In the genomic region with DNA sequence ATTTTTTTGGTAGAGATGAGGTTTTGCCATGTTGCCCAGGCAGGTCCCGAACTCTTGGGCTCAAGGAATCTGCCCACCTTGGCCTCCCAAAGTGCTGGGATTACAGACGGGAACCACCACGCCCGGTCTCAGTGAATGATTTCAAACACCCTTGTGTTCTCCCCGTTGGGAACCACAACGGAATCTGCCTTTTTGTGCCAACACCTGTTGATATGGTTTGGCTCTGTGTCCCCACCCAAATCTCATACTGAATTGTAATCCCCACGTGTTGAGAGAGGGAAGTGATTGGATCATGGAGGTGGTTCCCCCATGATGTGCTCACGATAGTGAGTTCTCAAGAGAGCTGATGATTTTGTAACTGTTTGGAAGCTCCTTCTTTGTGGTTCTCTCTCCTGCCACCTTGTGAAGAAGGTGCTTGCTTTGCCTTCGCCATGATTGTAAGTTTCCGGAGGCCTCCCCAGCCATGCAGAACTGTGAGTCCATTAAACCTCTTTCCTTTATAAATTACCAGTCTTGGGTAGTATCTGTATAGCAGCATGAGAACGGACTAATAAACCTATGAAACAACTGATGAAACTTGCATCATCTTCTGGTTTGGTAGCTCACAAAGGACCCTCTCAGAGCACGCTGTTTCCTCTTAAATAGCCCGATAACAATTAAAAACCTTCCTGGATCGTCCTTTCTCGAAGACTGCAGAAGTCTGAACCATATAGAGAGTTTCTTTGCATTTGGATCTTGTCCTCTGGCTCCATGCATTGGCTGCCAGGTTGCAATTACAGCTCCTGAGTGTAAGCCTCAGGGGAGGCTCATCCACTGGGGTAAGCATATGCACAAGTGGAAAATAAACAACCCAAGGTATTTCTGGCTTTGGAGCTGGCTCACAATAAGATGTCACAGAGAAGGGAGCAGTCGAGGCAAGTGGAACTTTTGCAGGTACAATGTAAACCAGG, we compare ENCODE assay signal across 24 cellular contexts.
DNase-seq lines count a peak whose midpoint lies in the region; ATAC-seq, FAIRE-seq and TF ChIP-seq lines count a peak whose summit lies in the region.
"Had no signal": no experiment of that assay in that cellular context is flagged by ENCODE, and none has a peak within 500 bp of the region (broad histone marks: within the 10 kb centered on the region; RNA-seq: fewer than 3 reads in every experiment).

No MANE protein-coding gene starts in this region.

- no peaks in the 10 kb centered on the region for H3K36me3 ChIP-seq in K562 (ENCODE audit: control insufficient read depth, insufficient read depth, low read length)
- no peaks in the 10 kb centered on the region for H3K36me3 ChIP-seq in trophoblast cell (ENCODE audit: control insufficient read depth in 1 of 2, insufficient read depth in 2 of 2, low read length in 2 of 2)
- H3K36me3 ChIP-seq: BLaER1 treated with 17β-estradiol and CSF1 and Interleukin-3, amounts not matched to agents 10 nM and 100 nM; MG63 had no signal

- peak overlapping the region; percentile 72 for H4K91ac ChIP-seq in trophoblast cell (ENCODE audit: low read depth, low read length)

- H2BK120ac ChIP-seq in trophoblast cell (ENCODE audit: insufficient read depth, low read length, poor library complexity): peak overlapping the region; percentile 56

- H2AFZ ChIP-seq in K562 (ENCODE audit: low read depth, low read length): no peak overlapping the region
- H2AFZ ChIP-seq in trophoblast cell (ENCODE audit: insufficient read depth, low read length, poor library complexity): no peak overlapping the region

- no peak for TF ChIP-seq CTCF in K562 (IDR thresholded peaks at IDR 0.05 in 2 of 3, conservative IDR thresholded peaks at IDR 0.05 in 1 of 3; ENCODE audit: insufficient read depth in 2 of 3, low read depth in 1 of 3, low read length in 3 of 3)
- no peak for TF ChIP-seq CTCF in GM13977 (IDR thresholded peaks at IDR 0.05; ENCODE audit: extremely low read depth, insufficient read depth, missing control alignments)

- CTCF ChIA-PET in activated naive CD4-positive, alpha-beta T cell treated with anti-CD3 and anti-CD28 coated beads, Interleukin-2, amount 10 ng/mL, durations not matched to agents 7 days and 5 days (lab: Charles Lee): no interaction called here
- CTCF ChIA-PET in K562 (lab: Yijun Ruan, JAX; ENCODE audit: low intra/inter-chr PET ratio): no interaction called here

- H3K9me3 Mint-ChIP-seq in activated naive CD4-positive, alpha-beta T cell treated with anti-CD3 and anti-CD28 coated beads, Interleukin-2, amount 50 U/mL, for 24 hours: no peaks in the 10 kb centered on the region
- H3K9me3 Mint-ChIP-seq in activated naive CD4-positive, alpha-beta T cell treated with anti-CD3 and anti-CD28 coated beads, Interleukin-2, amount 10 ng/mL, durations not matched to agents 7 days and 5 days: no peaks in the 10 kb centered on the region
- H3K9me3 Mint-ChIP-seq: CD4-positive, alpha-beta T cell had no signal

- no peak overlapping the region for H3K4me3 Mint-ChIP-seq in activated naive CD4-positive, alpha-beta T cell treated with anti-CD3 and anti-CD28 coated beads, Interleukin-2, amount 50 U/mL, for 24 hours
- H3K4me3 Mint-ChIP-seq in activated naive CD4-positive, alpha-beta T cell treated with anti-CD3 and anti-CD28 coated beads, Interleukin-2, amount 10 ng/mL, durations not matched to agents 7 days and 5 days: no peak overlapping the region
- H3K4me3 Mint-ChIP-seq: CD4-positive, alpha-beta T cell had no signal

- H3K23ac ChIP-seq in trophoblast cell (ENCODE audit: low read length): no peak overlapping the region

- H3K27me3 ChIP-seq in K562 (ENCODE audit: control insufficient read depth in 2 of 2, insufficient read depth in 2 of 2, low read length in 2 of 2) (peaks cover 14 to 32% of the 10 kb centered on the region in 2 experiments), trophoblast cell (ENCODE audit: insufficient read depth, low read length) (no peaks in the 10 kb centered on the region)
- H3K27me3 ChIP-seq: MG63 had no signal

- no peak overlapping the region for H3K4me2 ChIP-seq in K562 (ENCODE audit: insufficient read depth, low read length)
- H3K4me2 ChIP-seq in trophoblast cell (ENCODE audit: low read length): no peak overlapping the region

- FAIRE-seq in K562 (lab: Jason Lieb, UNC): no peak
- FAIRE-seq: A204.1, G401.6, HTR-8/SVneo had no signal

- H3K9ac ChIP-seq in K562 (ENCODE audit: insufficient read depth in 1 of 2, low read depth in 2 of 2, low read length in 2 of 2): no peak overlapping the region
- no peak overlapping the region for H3K9ac ChIP-seq in trophoblast cell (ENCODE audit: low read length)
- H3K9ac ChIP-seq: BLaER1 treated with 17β-estradiol and CSF1 and Interleukin-3, amounts not matched to agents 10 nM and 100 nM had no signal

- no peak for TF ChIP-seq EP300 in K562 (IDR thresholded peaks at IDR 0.05; ENCODE audit: low read length)

- no peak overlapping the region for H3K18ac ChIP-seq in trophoblast cell (ENCODE audit: low read length)

- H3K9me3 ChIP-seq in K562 (replicated peaks; ENCODE audit: control insufficient read depth, insufficient read depth, low read depth, low read length): no peaks in the 10 kb centered on the region
- H3K9me3 ChIP-seq in trophoblast cell (ENCODE audit: insufficient read depth, low read depth, low read length): no peaks in the 10 kb centered on the region
- H3K9me3 ChIP-seq: MG63 had no signal

- no peak for TF ChIP-seq RAD21 in K562 (CRISPR knock-in tag; conservative IDR thresholded peaks at IDR 0.05 in 1 of 2, IDR thresholded peaks at IDR 0.05 in 1 of 2)

- H3K9me1 ChIP-seq in K562 (ENCODE audit: control insufficient read depth, insufficient read depth, low read length): no peaks in the 10 kb centered on the region

- H3K79me1 ChIP-seq in trophoblast cell (ENCODE audit: low read length): peaks cover 27% of the 10 kb centered on the region

- peak overlapping the region; percentile 13 for H2AK5ac ChIP-seq in trophoblast cell (ENCODE audit: low read length)

- H3K79me2 ChIP-seq in K562 (ENCODE audit: control insufficient read depth, insufficient read depth, low read length): no peaks in the 10 kb centered on the region
- peaks cover 6% of the 10 kb centered on the region for H3K79me2 ChIP-seq in trophoblast cell (ENCODE audit: control insufficient read depth, insufficient read depth, low read length, poor library complexity)

- H3K4me1 Mint-ChIP-seq in activated naive CD4-positive, alpha-beta T cell treated with anti-CD3 and anti-CD28 coated beads, Interleukin-2, amount 50 U/mL, for 24 hours: peaks cover 14% of the 10 kb centered on the region
- peaks cover 7% of the 10 kb centered on the region for H3K4me1 Mint-ChIP-seq in activated naive CD4-positive, alpha-beta T cell treated with anti-CD3 and anti-CD28 coated beads, Interleukin-2, amount 10 ng/mL, durations not matched to agents 7 days and 5 days

- no peak for DNase-seq in activated naive CD4-positive, alpha-beta T cell treated with anti-CD3 and anti-CD28 coated beads, Interleukin-2, amount 10 ng/mL, durations not matched to agents 7 days and 5 days
- DNase-seq in LHCN-M2 (ENCODE audit: low read depth): peak; percentile 22
- DNase-seq in K562 (ENCODE audit: extremely low read depth in 1 of 4, low spot score in 3 of 4): no peak
- no peak for DNase-seq in trophoblast cell
- DNase-seq in GM13977 (ENCODE audit: low spot score): no peak
- DNase-seq in iPS-NIHi11 (ENCODE audit: low spot score): no peak
- DNase-seq: AML-193; CD4-positive, alpha-beta T cell; DMS53; KBM-7; MG63; NCI-H1105 treated with DMSO at 0.1 percent for 48 hours; NCI-H146; NCI-H1930; NCI-H524 treated with DMSO at 0.1 percent for 48 hours; NCI-H774; RPMI8226; SHP77 had no signal

- H3K4ac ChIP-seq in trophoblast cell (ENCODE audit: low read depth, low read length): no peak overlapping the region

- H3K14ac ChIP-seq in trophoblast cell (ENCODE audit: low read length): peak overlapping the region; percentile 11

- H3K4me3 ChIP-seq in K562 (no peak overlapping the region), trophoblast cell (ENCODE audit: low read depth, low read length) (no peak overlapping the region)
- H3K4me3 ChIP-seq: BLaER1 treated with 17β-estradiol and CSF1 and Interleukin-3, amounts not matched to agents 10 nM and 100 nM; MG63 had no signal

- H3K27me3 Mint-ChIP-seq in activated naive CD4-positive, alpha-beta T cell treated with anti-CD3 and anti-CD28 coated beads, Interleukin-2, amount 50 U/mL, for 24 hours: no peaks in the 10 kb centered on the region
- peaks cover 27% of the 10 kb centered on the region for H3K27me3 Mint-ChIP-seq in activated naive CD4-positive, alpha-beta T cell treated with anti-CD3 and anti-CD28 coated beads, Interleukin-2, amount 10 ng/mL, durations not matched to agents 7 days and 5 days

- peaks cover 1% of the 10 kb centered on the region for H3K36me3 Mint-ChIP-seq in activated naive CD4-positive, alpha-beta T cell treated with anti-CD3 and anti-CD28 coated beads, Interleukin-2, amount 50 U/mL, for 24 hours
- H3K36me3 Mint-ChIP-seq in activated naive CD4-positive, alpha-beta T cell treated with anti-CD3 and anti-CD28 coated beads, Interleukin-2, amount 10 ng/mL, durations not matched to agents 7 days and 5 days: no peaks in the 10 kb centered on the region

- WGBS in K562 (ENCODE audit: insufficient coverage, low coverage, missing lambda C conversion rate): 17% methylated on average over 16 of the region's 16 CpGs
- WGBS in trophoblast cell (ENCODE audit: extremely low coverage, insufficient coverage, insufficient read length): no CpG with 5 or more reads among the region's 16 CpGs

- H3K4me1 ChIP-seq in K562 (replicated peaks in 1 of 2; ENCODE audit: control insufficient read depth in 2 of 2, insufficient read depth in 2 of 2, low read length in 2 of 2) (peaks cover 0 to 6% of the 10 kb centered on the region in 2 experiments; a peak in 1 of 5 replicates), trophoblast cell (ENCODE audit: control insufficient read depth in 1 of 2, insufficient read depth in 2 of 2, low read length in 2 of 2) (peaks cover 19 to 23% of the 10 kb centered on the region in 2 experiments)

- intact Hi-C loops in K562 (cut with micrococcal nuclease): no loop called here

- POLR2A ChIA-PET in K562 (lab: Yijun Ruan, JAX): interaction anchor here (0.6 to 0.7 kb wide), 2 partner anchors 79 to 385 kb away, joined by 3 read pairs; no protein-coding TSS in a partner anchor

- H3K27ac ChIP-seq in K562 (ENCODE audit: extremely low read depth, low read depth, low read length) (no peak overlapping the region), trophoblast cell (ENCODE audit: low read depth, low read length) (no peak overlapping the region)
- H3K27ac ChIP-seq: BLaER1 treated with 17β-estradiol and CSF1 and Interleukin-3, amounts not matched to agents 10 nM and 100 nM had no signal

- ATAC-seq in K562: peak; percentile 24; the same call in 2 of the 3 replicates
- no peak for ATAC-seq in GM21619 (IDR thresholded peaks at IDR 0.05; ENCODE audit: unreplicated experiment)

- H4K8ac ChIP-seq in trophoblast cell (ENCODE audit: low read depth, low read length): no peak overlapping the region

- H4K20me1 ChIP-seq in K562 (replicated peaks; ENCODE audit: control insufficient read depth, insufficient read depth, low read length): no peaks in the 10 kb centered on the region
- H4K20me1 ChIP-seq: BLaER1 treated with 17β-estradiol and CSF1 and Interleukin-3, amounts not matched to agents 10 nM and 100 nM had no signal

- H3K27ac Mint-ChIP-seq in activated naive CD4-positive, alpha-beta T cell treated with anti-CD3 and anti-CD28 coated beads, Interleukin-2, amount 50 U/mL, for 24 hours: peak overlapping the region; percentile 51
- no peak overlapping the region for H3K27ac Mint-ChIP-seq in activated naive CD4-positive, alpha-beta T cell treated with anti-CD3 and anti-CD28 coated beads, Interleukin-2, amount 10 ng/mL, durations not matched to agents 7 days and 5 days
- H3K27ac Mint-ChIP-seq: CD4-positive, alpha-beta T cell had no signal

- no peak for TF ChIP-seq POLR2A in K562 (conservative IDR thresholded peaks at IDR 0.05)

- in situ Hi-C loops in K562 (cut with MboI): no loop called here
- in situ Hi-C loops in GM13977 (cut with MboI; ENCODE audit: low pct_unique_long_range_greater_than_20kb, low sequenced_read_pairs, unreplicated experiment): no loop called here

- peak overlapping the region; percentile 10 for H2BK5ac ChIP-seq in trophoblast cell (ENCODE audit: low read depth, low read length, poor library complexity)

- H4K12ac ChIP-seq in trophoblast cell (ENCODE audit: low read depth, low read length): no peak overlapping the region

- peak overlapping the region; percentile 93 for H2BK12ac ChIP-seq in trophoblast cell (ENCODE audit: low read length)

- no TSS peak for BruUV-seq in K562 (replicated peaks; lab: Mats Ljungman, UMichigan)
